Comparison of ENCODE assay signal across 33 cellular contexts in genomic region chr5:4232084-4232483, GRCh38.
"Had no signal": no experiment of that assay in that cellular context is flagged by ENCODE, and none has a peak within 500 bp of the region (broad histone marks: within the 10 kb centered on the region; RNA-seq: fewer than 3 reads in every experiment).

No MANE protein-coding gene starts in this region.

- H3K4me1 Mint-ChIP-seq: activated B cell treated with CpG ODN at 0.5 μM for 24 hours; activated naive CD8-positive, alpha-beta T cell treated with anti-CD3 and anti-CD28 coated beads, Interleukin-2, amount 10 ng/mL, durations not matched to agents 7 days and 5 days; activated T-helper 17 cell treated with anti-CD3 and anti-CD28 coated beads, Interleukin-2, amount 50 U/mL, for 72 hours; T-helper 17 cell had no signal

- H3K27ac ChIP-seq: ascending aorta, breast epithelium, cardiac muscle cell, coronary artery, dorsolateral prefrontal cortex, esophagus muscularis mucosa, foreskin keratinocyte, gastrocnemius medialis, heart right ventricle had no signal

- H3K36me3 Mint-ChIP-seq: activated naive CD8-positive, alpha-beta T cell treated with anti-CD3 and anti-CD28 coated beads, Interleukin-2, amount 10 ng/mL, durations not matched to agents 7 days and 5 days had no signal

- DNase-seq: activated B cell treated with CpG ODN at 0.5 μM for 24 hours; activated CD4-positive, alpha-beta T cell treated with anti-CD3 and anti-CD28 coated beads for 48 hours; activated CD4-positive, alpha-beta T cell treated with anti-CD3 and anti-CD28 coated beads, Interleukin-2, amount 50 U/mL, for 1 hour; activated CD4-positive, alpha-beta T cell treated with anti-CD3 and anti-CD28 coated beads, Interleukin-2, amount 50 U/mL, for 48 hours; activated CD8-positive, alpha-beta memory T cell treated with anti-CD3 and anti-CD28 coated beads for 24 hours; activated CD8-positive, alpha-beta T cell treated with anti-CD3 and anti-CD28 coated beads for 36 hours; activated effector memory CD4-positive, alpha-beta T cell treated with Interleukin-2 at 50 U/mL for 16 hours; activated gamma-delta T cell treated with Interleukin-2 at 50 U/mL for 16 hours; activated naive CD4-positive, alpha-beta T cell treated with Interleukin-2 at 50 U/mL for 16 hours; activated naive CD8-positive, alpha-beta T cell treated with anti-CD3 and anti-CD28 coated beads, Interleukin-2, amount 10 ng/mL, durations not matched to agents 7 days and 5 days; activated T-cell treated with anti-CD3 and anti-CD28 coated beads, Interleukin-2, amount 50 U/mL, for 4 hours; central memory CD4-positive, alpha-beta T cell; cerebellar nuclear complex; dorsolateral prefrontal cortex; effector memory CD4-positive, alpha-beta T cell; erythroblast; foreskin keratinocyte; gastrocnemius medialis; heart right ventricle; T-helper 1 cell; T-helper 17 cell; T1000; WERI-Rb-1 had no signal

- H3K36me3 ChIP-seq: ascending aorta, breast epithelium, cardiac muscle cell, esophagus muscularis mucosa, gastrocnemius medialis, heart right ventricle, WERI-Rb-1 had no signal

- H3K4me3 ChIP-seq: ascending aorta, breast epithelium, cardiac muscle cell, coronary artery, esophagus muscularis mucosa, gastrocnemius medialis, heart right ventricle had no signal

- H3K27me3 ChIP-seq: ascending aorta, breast epithelium, foreskin keratinocyte, gastrocnemius medialis had no signal

- H3K27me3 Mint-ChIP-seq: activated B cell treated with CpG ODN at 0.5 μM for 24 hours; activated CD8-positive, alpha-beta T cell treated with anti-CD3 and anti-CD28 coated beads for 36 hours; activated naive CD8-positive, alpha-beta T cell treated with anti-CD3 and anti-CD28 coated beads, Interleukin-2, amount 10 ng/mL, durations not matched to agents 7 days and 5 days; activated T-helper 17 cell treated with anti-CD3 and anti-CD28 coated beads, Interleukin-2, amount 50 U/mL, for 72 hours; dendritic cell treated with granulocyte-macrophage colony-stimulating factor and Interleukin-4, amounts not matched to agents 40 ng/mL and 50 ng/mL, for 4 days; T-helper 17 cell had no signal

- H3K27ac Mint-ChIP-seq: activated B cell treated with CpG ODN at 0.5 μM for 24 hours; activated CD8-positive, alpha-beta T cell treated with anti-CD3 and anti-CD28 coated beads for 36 hours; activated naive CD4-positive, alpha-beta T cell treated with anti-CD3 and anti-CD28 coated beads, Interleukin-2, amount 50 U/mL, for 72 hours; activated naive CD8-positive, alpha-beta T cell treated with anti-CD3 and anti-CD28 coated beads, Interleukin-2, amount 10 ng/mL, durations not matched to agents 7 days and 5 days; activated T-helper 17 cell treated with anti-CD3 and anti-CD28 coated beads, Interleukin-2, amount 50 U/mL, for 72 hours; dendritic cell treated with granulocyte-macrophage colony-stimulating factor and Interleukin-4, amounts not matched to agents 40 ng/mL and 50 ng/mL, for 4 days; T-helper 17 cell; T-helper 2 cell treated with Interferon-gamma antibody and Interleukin-4, amounts not matched to agents 5 μg/mL and 100 μg/mL, for 36 hours had no signal

- H3K4me1 ChIP-seq: ascending aorta, breast epithelium, esophagus muscularis mucosa, foreskin keratinocyte, gastrocnemius medialis, heart right ventricle had no signal

- H3K4me3 Mint-ChIP-seq: activated B cell treated with CpG ODN at 0.5 μM for 24 hours; activated CD8-positive, alpha-beta T cell treated with anti-CD3 and anti-CD28 coated beads for 36 hours; activated naive CD8-positive, alpha-beta T cell treated with anti-CD3 and anti-CD28 coated beads, Interleukin-2, amount 10 ng/mL, durations not matched to agents 7 days and 5 days; activated T-cell treated with anti-CD3 and anti-CD28 coated beads, Interleukin-2, amount 50 U/mL, for 4 hours; activated T-helper 17 cell treated with anti-CD3 and anti-CD28 coated beads, Interleukin-2, amount 50 U/mL, for 72 hours; dendritic cell treated with granulocyte-macrophage colony-stimulating factor and Interleukin-4, amounts not matched to agents 40 ng/mL and 50 ng/mL, for 4 days; T-helper 17 cell; T-helper 2 cell treated with Interferon-gamma antibody and Interleukin-4, amounts not matched to agents 5 μg/mL and 100 μg/mL, for 36 hours had no signal

- ATAC-seq: activated CD4-positive, CD25-positive, alpha-beta regulatory T cell treated with anti-CD3 and anti-CD28 coated beads, Interleukin-2, amount 50 U/mL, for 24 hours; activated CD8-positive, alpha-beta T cell treated with anti-CD3 and anti-CD28 coated beads for 36 hours; activated naive CD4-positive, alpha-beta T cell treated with anti-CD3 and anti-CD28 coated beads, Interleukin-2, amount 50 U/mL, for 72 hours; activated T-cell treated with anti-CD3 and anti-CD28 coated beads, Interleukin-2, amount 50 U/mL, for 4 hours; activated T-helper 17 cell treated with anti-CD3 and anti-CD28 coated beads, Interleukin-2, amount 50 U/mL, for 72 hours; foreskin keratinocyte; gastrocnemius medialis; heart right ventricle; T-helper 17 cell had no signal
